ENCODE assay signal across 15 cellular contexts in the genomic region with DNA sequence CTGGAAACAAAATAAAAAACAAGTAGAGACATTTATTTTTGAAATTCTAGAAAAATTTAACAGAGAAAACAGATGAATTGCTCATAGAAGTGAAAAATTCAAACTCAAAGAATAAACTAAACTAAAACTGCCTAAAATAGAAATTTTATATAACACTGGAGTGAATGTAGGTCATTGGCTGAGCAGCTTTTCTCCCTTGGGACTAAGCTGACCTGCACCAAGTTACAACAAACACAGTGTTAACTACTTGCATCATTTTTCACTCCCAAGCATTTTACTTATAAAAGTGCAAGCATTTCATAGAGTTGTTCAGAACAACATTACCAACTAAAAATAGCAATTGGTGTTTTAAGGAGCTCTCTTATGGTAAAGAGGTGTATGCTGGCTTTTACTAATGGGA.
DNase-seq lines count a peak whose midpoint lies in the region; ATAC-seq and TF ChIP-seq lines count a peak whose summit lies in the region.
"Had no signal": no experiment of that assay in that cellular context is flagged by ENCODE, and none has a peak within 500 bp of the region (broad histone marks: within the 10 kb centered on the region; RNA-seq: fewer than 3 reads in every experiment).

No MANE protein-coding gene starts in this region.

- H3K9me3 Mint-ChIP-seq in activated T-cell treated with anti-CD3 and anti-CD28 coated beads, Interleukin-2, amount 50 U/mL, for 72 hours, result no peaks in the 10 kb centered on the region
- no peaks in the 10 kb centered on the region for H3K9me3 Mint-ChIP-seq in activated T-cell treated with anti-CD3 and anti-CD28 coated beads, Interleukin-2, amount 50 U/mL, for 24 hours
- H3K9me3 Mint-ChIP-seq: CD14-positive monocyte had no signal

- no peak overlapping the region for H3K4me3 ChIP-seq in fibroblast of villous mesenchyme (ENCODE audit: low read depth, low read length)
- H3K4me3 ChIP-seq: HAP-1, MG63 had no signal

- no peak for DNase-seq in activated T-cell treated with anti-CD3 and anti-CD28 coated beads, Interleukin-2, amount 50 U/mL, for 72 hours
- DNase-seq in activated T-cell treated with anti-CD3 and anti-CD28 coated beads, Interleukin-2, amount 50 U/mL, for 24 hours, result no peak
- DNase-seq in cerebellum (ENCODE audit: low spot score) (peak; percentile 56), fibroblast of villous mesenchyme (ENCODE audit: low read depth) (peak; percentile 49), superior temporal gyrus (ENCODE audit: extremely low spot score) (peak; percentile 41)
- no peak for DNase-seq in stimulated activated CD4-positive, alpha-beta T cell treated with anti-CD3 and anti-CD28 coated beads, Interleukin-4, amount 100 ng/mL, for 24 hours
- no peak for DNase-seq in central memory CD4-positive, alpha-beta T cell
- DNase-seq: Caco-2, MG63, NCI-H1105 treated with DMSO at 0.1 percent for 48 hours, NCI-H187, NCI-H446 had no signal

- H3K4me3 Mint-ChIP-seq in activated T-cell treated with anti-CD3 and anti-CD28 coated beads, Interleukin-2, amount 50 U/mL, for 72 hours, result no peak overlapping the region
- no peak overlapping the region for H3K4me3 Mint-ChIP-seq in activated T-cell treated with anti-CD3 and anti-CD28 coated beads, Interleukin-2, amount 50 U/mL, for 24 hours
- H3K4me3 Mint-ChIP-seq: CD14-positive monocyte had no signal

- H3K27me3 Mint-ChIP-seq in activated T-cell treated with anti-CD3 and anti-CD28 coated beads, Interleukin-2, amount 50 U/mL, for 72 hours (ENCODE audit: low read depth), result no peaks in the 10 kb centered on the region
- no peaks in the 10 kb centered on the region for H3K27me3 Mint-ChIP-seq in activated T-cell treated with anti-CD3 and anti-CD28 coated beads, Interleukin-2, amount 50 U/mL, for 24 hours

- H3K36me3 Mint-ChIP-seq in activated T-cell treated with anti-CD3 and anti-CD28 coated beads, Interleukin-2, amount 50 U/mL, for 72 hours (ENCODE audit: insufficient read depth in 2 of 2), result peaks cover 1 to 4% of the 10 kb centered on the region in 2 donors
- H3K36me3 Mint-ChIP-seq in activated T-cell treated with anti-CD3 and anti-CD28 coated beads, Interleukin-2, amount 50 U/mL, for 24 hours (ENCODE audit: low read depth), result peaks cover 76% of the 10 kb centered on the region

- ATAC-seq in activated T-cell treated with anti-CD3 and anti-CD28 coated beads, Interleukin-2, amount 50 U/mL, for 72 hours (replicated peaks in 1 of 2), result no peak
- no peak for ATAC-seq in HG03025 (IDR thresholded peaks at IDR 0.05; ENCODE audit: low FRiP score, unreplicated experiment)

- H3K4me1 Mint-ChIP-seq in activated T-cell treated with anti-CD3 and anti-CD28 coated beads, Interleukin-2, amount 50 U/mL, for 72 hours (ENCODE audit: low read depth), result no peaks in the 10 kb centered on the region
- H3K4me1 Mint-ChIP-seq in activated T-cell treated with anti-CD3 and anti-CD28 coated beads, Interleukin-2, amount 50 U/mL, for 24 hours (ENCODE audit: low read depth), result no peaks in the 10 kb centered on the region
- H3K4me1 Mint-ChIP-seq: CD14-positive monocyte had no signal

- no peak for TF ChIP-seq CTCF in fibroblast of villous mesenchyme (IDR thresholded peaks at IDR 0.05; ENCODE audit: insufficient read depth, low read depth, low read length)

- peak overlapping the region; percentile 46 for H3K27ac Mint-ChIP-seq in activated T-cell treated with anti-CD3 and anti-CD28 coated beads, Interleukin-2, amount 50 U/mL, for 72 hours
- H3K27ac Mint-ChIP-seq in activated T-cell treated with anti-CD3 and anti-CD28 coated beads, Interleukin-2, amount 50 U/mL, for 24 hours, result no peak overlapping the region
- H3K27ac Mint-ChIP-seq: CD14-positive monocyte had no signal

Comparison
In these comparisons a context has a peak if more than half of its experiments do, and no peak if none do; other contexts are left out.
1. DNase-seq: peak in cerebellum (single experiment), fibroblast of villous mesenchyme (single experiment) and superior temporal gyrus (single experiment); none in activated T-cell treated with anti-CD3 and anti-CD28 coated beads, Interleukin-2, amount 50 U/mL, for 72 hours (0 of 2), activated T-cell treated with anti-CD3 and anti-CD28 coated beads, Interleukin-2, amount 50 U/mL, for 24 hours (single experiment), stimulated activated CD4-positive, alpha-beta T cell treated with anti-CD3 and anti-CD28 coated beads, Interleukin-4, amount 100 ng/mL, for 24 hours (single experiment) and central memory CD4-positive, alpha-beta T cell (single experiment).